14 cellular contexts compared by ENCODE assay signal in the genomic region with DNA sequence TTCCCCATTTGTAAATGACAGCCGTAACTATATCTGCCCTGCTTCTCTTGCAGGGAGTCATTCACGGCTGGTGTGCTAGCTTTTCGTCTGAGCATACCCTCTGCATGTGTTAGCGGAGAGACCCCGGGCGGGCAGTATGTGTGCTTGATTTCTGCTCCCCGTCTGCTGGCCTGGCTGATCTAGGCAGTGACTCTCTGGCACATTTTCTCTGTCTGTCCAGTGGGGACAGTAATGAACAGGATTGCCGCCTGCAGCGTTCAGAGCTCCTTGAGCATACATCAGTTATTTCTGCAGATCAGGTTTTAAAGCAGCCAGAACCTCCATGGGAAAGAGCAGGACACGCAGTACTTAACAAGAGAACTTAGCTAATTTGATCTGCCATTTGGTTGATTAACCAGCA.
A peak's percentile ranks its signal among the peaks of the same experiment; 100 is the strongest.
DNase-seq lines count a peak whose midpoint lies in the region; ATAC-seq and TF ChIP-seq lines count a peak whose summit lies in the region.
"Had no signal": no experiment of that assay in that cellular context is flagged by ENCODE, and none has a peak within 500 bp of the region (broad histone marks: within the 10 kb centered on the region; RNA-seq: fewer than 3 reads in every experiment).

No MANE protein-coding gene starts in this region.

- H3K23ac ChIP-seq in mesendoderm (ENCODE audit: low read length), result no peak overlapping the region

- peaks cover 65% of the 10 kb centered on the region for H3K36me3 Mint-ChIP-seq in CD4-positive, CD25-positive, alpha-beta regulatory T cell
- peaks cover 24% of the 10 kb centered on the region; the same call in 1 of the 2 replicates for H3K36me3 Mint-ChIP-seq in WTC11

- CTCF ChIA-PET in WTC11 (lab: Charles Lee), result interaction anchor here (2.0 kb wide), 1 partner anchor 10 kb away, joined by 6 read pairs; no protein-coding TSS in a partner anchor

- H3K4me1 ChIP-seq in CD4-positive, CD25-positive, alpha-beta regulatory T cell (ENCODE audit: control insufficient read depth, insufficient read depth, low read length, poor library complexity, severe bottlenecking), result peaks cover 37% of the 10 kb centered on the region
- no peaks in the 10 kb centered on the region for H3K4me1 ChIP-seq in mesendoderm (ENCODE audit: control insufficient read depth, low read depth, low read length)
- H3K4me1 ChIP-seq: right lobe of liver, SJSA1 had no signal

- POLR2A ChIA-PET in WTC11 (lab: Charles Lee), result no interaction called here

- no peak overlapping the region for H2BK15ac ChIP-seq in mesendoderm (replicated peaks; ENCODE audit: low read depth)

- H2AK5ac ChIP-seq in mesendoderm (ENCODE audit: low read length), result no peak overlapping the region

- H3K4me2 ChIP-seq in mesendoderm (ENCODE audit: low read length), result no peak overlapping the region

- H3K4me1 Mint-ChIP-seq in CD4-positive, CD25-positive, alpha-beta regulatory T cell, result peaks cover 29 to 92% (median 59%) of the 10 kb centered on the region in 4 donors
- H3K4me1 Mint-ChIP-seq in WTC11, result peaks cover 17% of the 10 kb centered on the region

- H3K4me3 Mint-ChIP-seq in CD4-positive, CD25-positive, alpha-beta regulatory T cell, result peak overlapping the region in 2 of 4 donors; percentile 28 to 36
- no peak overlapping the region for H3K4me3 Mint-ChIP-seq in WTC11
- H3K4me3 Mint-ChIP-seq: H9 had no signal

- no peak overlapping the region for H3K18ac ChIP-seq in mesendoderm (ENCODE audit: low read length)

- H3K27ac Mint-ChIP-seq in CD4-positive, CD25-positive, alpha-beta regulatory T cell, result peak overlapping the region in 2 of 3 donors; percentile 35 to 77
- H3K27ac Mint-ChIP-seq in WTC11, result no peak overlapping the region
- H3K27ac Mint-ChIP-seq: H9 had no signal

- H2BK120ac ChIP-seq in mesendoderm (ENCODE audit: low read depth, low read length), result no peak overlapping the region

- no peak for DNase-seq in CD4-positive, CD25-positive, alpha-beta regulatory T cell
- peak; percentile 4 for DNase-seq in ELF-1 (ENCODE audit: low read depth, low spot score)
- DNase-seq in WTC11 (ENCODE audit: low spot score), result no peak
- DNase-seq in mesendoderm, result peak; percentile 5
- DNase-seq in hepatic stellate cell (ENCODE audit: low spot score), result no peak
- no peak for DNase-seq in SKM-1 (lab: John Stamatoyannopoulos, UW; ENCODE audit: unreplicated experiment)
- DNase-seq: activated naive CD4-positive, alpha-beta T cell treated with Interleukin-2 at 50 U/mL for 16 hours; dermis blood vessel endothelial cell; H9; IMR-90; NCI-H82 had no signal

- H3K27me3 Mint-ChIP-seq in CD4-positive, CD25-positive, alpha-beta regulatory T cell, result no peaks in the 10 kb centered on the region
- no peaks in the 10 kb centered on the region for H3K27me3 Mint-ChIP-seq in WTC11 (ENCODE audit: low read depth)

- H3K9me3 ChIP-seq in CD4-positive, CD25-positive, alpha-beta regulatory T cell (ENCODE audit: control insufficient read depth in 2 of 2, low read length in 2 of 2), result no peaks in the 10 kb centered on the region
- H3K9me3 ChIP-seq: right lobe of liver, SJSA1 had no signal

- H4K8ac ChIP-seq in mesendoderm (ENCODE audit: low read depth, low read length), result no peak overlapping the region

- H3K79me1 ChIP-seq in mesendoderm (ENCODE audit: low read length), result no peaks in the 10 kb centered on the region

- no peak overlapping the region for H3K4ac ChIP-seq in mesendoderm (ENCODE audit: low read depth, low read length)

- H3K9ac ChIP-seq in mesendoderm (ENCODE audit: low read length), result no peak overlapping the region

- H3K56ac ChIP-seq in mesendoderm (ENCODE audit: low read length), result no peak overlapping the region

- peaks cover 99% of the 10 kb centered on the region for H3K36me3 ChIP-seq in CD4-positive, CD25-positive, alpha-beta regulatory T cell (ENCODE audit: control insufficient read depth, insufficient read depth, low read length)
- H3K36me3 ChIP-seq in mesendoderm (ENCODE audit: control insufficient read depth, insufficient read depth, low read length), result no peaks in the 10 kb centered on the region
- H3K36me3 ChIP-seq: right lobe of liver, SJSA1 had no signal

- no peak overlapping the region for H4K5ac ChIP-seq in mesendoderm (ENCODE audit: low read length)

- WGBS in mesendoderm (ENCODE audit: extremely low coverage, insufficient coverage, low lambda C conversion rate), result no CpG with 5 or more reads among the region's 10 CpGs

- H3K27me3 ChIP-seq in CD4-positive, CD25-positive, alpha-beta regulatory T cell (ENCODE audit: control insufficient read depth, insufficient read depth, low read length), result no peaks in the 10 kb centered on the region
- H3K27me3 ChIP-seq in mesendoderm (ENCODE audit: insufficient read depth, low read length, poor library complexity), result no peaks in the 10 kb centered on the region
- H3K27me3 ChIP-seq: right lobe of liver, SJSA1 had no signal

- no peaks in the 10 kb centered on the region for H3K79me2 ChIP-seq in mesendoderm (ENCODE audit: control insufficient read depth, insufficient read depth, low read length)

- no peak overlapping the region for H3K27ac ChIP-seq in CD4-positive, CD25-positive, alpha-beta regulatory T cell (ENCODE audit: insufficient read depth, low read length, poor library complexity, severe bottlenecking)
- H3K27ac ChIP-seq in mesendoderm (ENCODE audit: low read depth, low read length), result no peak overlapping the region
- H3K27ac ChIP-seq: right lobe of liver, SJSA1 had no signal

- no peak for ATAC-seq in CD4-positive, CD25-positive, alpha-beta regulatory T cell (ENCODE audit: low read depth in 2 of 2)
- ATAC-seq in WTC11 (peak; percentile 57), HG02678 (IDR thresholded peaks at IDR 0.05; ENCODE audit: unreplicated experiment) (no peak)
- ATAC-seq: right lobe of liver had no signal

- H2BK5ac ChIP-seq in mesendoderm (ENCODE audit: low read length), result no peak overlapping the region

- no peaks in the 10 kb centered on the region for H3K9me3 Mint-ChIP-seq in CD4-positive, CD25-positive, alpha-beta regulatory T cell
- H3K9me3 Mint-ChIP-seq in WTC11, result no peaks in the 10 kb centered on the region
- H3K9me3 Mint-ChIP-seq: H9 had no signal

- H3K4me3 ChIP-seq in CD4-positive, CD25-positive, alpha-beta regulatory T cell (ENCODE audit: low read depth, low read length), result no peak overlapping the region
- H3K4me3 ChIP-seq in mesendoderm (ENCODE audit: low read length), result no peak overlapping the region
- H3K4me3 ChIP-seq: right lobe of liver, SJSA1 had no signal

- TF ChIP-seq CTCF in WTC11 (IDR thresholded peaks at IDR 0.05), result no peak

TF ChIP-seq in WTC11, 78 proteins besides CTCF, POLR2A, EP300 and RAD21:
- TF ChIP-seq, protein P1, sequence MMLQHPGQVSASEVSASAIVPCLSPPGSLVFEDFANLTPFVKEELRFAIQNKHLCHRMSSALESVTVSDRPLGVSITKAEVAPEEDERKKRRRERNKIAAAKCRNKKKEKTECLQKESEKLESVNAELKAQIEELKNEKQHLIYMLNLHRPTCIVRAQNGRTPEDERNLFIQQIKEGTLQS (CRISPR knock-in tag; conservative IDR thresholded peaks at IDR 0.05), result no peak
- TF ChIP-seq RORB (CRISPR knock-in tag; IDR thresholded peaks at IDR 0.05), result no peak
- no peak for TF ChIP-seq ZNF232 (CRISPR knock-in tag; IDR thresholded peaks at IDR 0.05)
- TF ChIP-seq MYBL2 (CRISPR knock-in tag; IDR thresholded peaks at IDR 0.05), result no peak
- no peak for TF ChIP-seq ZNF263 (CRISPR knock-in tag; IDR thresholded peaks at IDR 0.05; ENCODE audit: low read depth)
- TF ChIP-seq, protein P2, sequence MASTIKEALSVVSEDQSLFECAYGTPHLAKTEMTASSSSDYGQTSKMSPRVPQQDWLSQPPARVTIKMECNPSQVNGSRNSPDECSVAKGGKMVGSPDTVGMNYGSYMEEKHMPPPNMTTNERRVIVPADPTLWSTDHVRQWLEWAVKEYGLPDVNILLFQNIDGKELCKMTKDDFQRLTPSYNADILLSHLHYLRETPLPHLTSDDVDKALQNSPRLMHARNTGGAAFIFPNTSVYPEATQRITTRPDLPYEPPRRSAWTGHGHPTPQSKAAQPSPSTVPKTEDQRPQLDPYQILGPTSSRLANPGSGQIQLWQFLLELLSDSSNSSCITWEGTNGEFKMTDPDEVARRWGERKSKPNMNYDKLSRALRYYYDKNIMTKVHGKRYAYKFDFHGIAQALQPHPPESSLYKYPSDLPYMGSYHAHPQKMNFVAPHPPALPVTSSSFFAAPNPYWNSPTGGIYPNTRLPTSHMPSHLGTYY (CRISPR knock-in tag; IDR thresholded peaks at IDR 0.05), result no peak
- no peak for TF ChIP-seq TP53 (CRISPR knock-in tag; IDR thresholded peaks at IDR 0.05)
- TF ChIP-seq CREM (CRISPR knock-in tag; IDR thresholded peaks at IDR 0.05), result no peak
- TF ChIP-seq, protein P3, sequence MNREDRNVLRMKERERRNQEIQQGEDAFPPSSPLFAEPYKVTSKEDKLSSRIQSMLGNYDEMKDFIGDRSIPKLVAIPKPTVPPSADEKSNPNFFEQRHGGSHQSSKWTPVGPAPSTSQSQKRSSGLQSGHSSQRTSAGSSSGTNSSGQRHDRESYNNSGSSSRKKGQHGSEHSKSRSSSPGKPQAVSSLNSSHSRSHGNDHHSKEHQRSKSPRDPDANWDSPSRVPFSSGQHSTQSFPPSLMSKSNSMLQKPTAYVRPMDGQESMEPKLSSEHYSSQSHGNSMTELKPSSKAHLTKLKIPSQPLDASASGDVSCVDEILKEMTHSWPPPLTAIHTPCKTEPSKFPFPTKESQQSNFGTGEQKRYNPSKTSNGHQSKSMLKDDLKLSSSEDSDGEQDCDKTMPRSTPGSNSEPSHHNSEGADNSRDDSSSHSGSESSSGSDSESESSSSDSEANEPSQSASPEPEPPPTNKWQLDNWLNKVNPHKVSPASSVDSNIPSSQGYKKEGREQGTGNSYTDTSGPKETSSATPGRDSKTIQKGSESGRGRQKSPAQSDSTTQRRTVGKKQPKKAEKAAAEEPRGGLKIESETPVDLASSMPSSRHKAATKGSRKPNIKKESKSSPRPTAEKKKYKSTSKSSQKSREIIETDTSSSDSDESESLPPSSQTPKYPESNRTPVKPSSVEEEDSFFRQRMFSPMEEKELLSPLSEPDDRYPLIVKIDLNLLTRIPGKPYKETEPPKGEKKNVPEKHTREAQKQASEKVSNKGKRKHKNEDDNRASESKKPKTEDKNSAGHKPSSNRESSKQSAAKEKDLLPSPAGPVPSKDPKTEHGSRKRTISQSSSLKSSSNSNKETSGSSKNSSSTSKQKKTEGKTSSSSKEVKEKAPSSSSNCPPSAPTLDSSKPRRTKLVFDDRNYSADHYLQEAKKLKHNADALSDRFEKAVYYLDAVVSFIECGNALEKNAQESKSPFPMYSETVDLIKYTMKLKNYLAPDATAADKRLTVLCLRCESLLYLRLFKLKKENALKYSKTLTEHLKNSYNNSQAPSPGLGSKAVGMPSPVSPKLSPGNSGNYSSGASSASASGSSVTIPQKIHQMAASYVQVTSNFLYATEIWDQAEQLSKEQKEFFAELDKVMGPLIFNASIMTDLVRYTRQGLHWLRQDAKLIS (CRISPR knock-in tag; IDR thresholded peaks at IDR 0.05; ENCODE audit: borderline replicate concordance), result no peak
- TF ChIP-seq NR2C2 (CRISPR knock-in tag; IDR thresholded peaks at IDR 0.05), result no peak

Comparison
In these comparisons a context has a peak if more than half of its experiments do, and no peak if none do; other contexts are left out.
1. DNase-seq: peak in ELF-1 (single experiment) and mesendoderm (single experiment); none in CD4-positive, CD25-positive, alpha-beta regulatory T cell (0 of 3), WTC11 (single experiment), hepatic stellate cell (single experiment) and SKM-1 (single experiment).